In genomic region chr20:57633945-57634491, GRCh38 we compare ENCODE assay signal across 25 cellular contexts. TPM values are rescaled to one million over a fixed set of nuclear protein-coding genes. Genes with fewer than 3 reads are reported as not detected.
DNase-seq lines count a peak whose midpoint lies in the region; ATAC-seq lines count a peak whose summit lies in the region.
"Had no signal": no experiment of that assay in that cellular context is flagged by ENCODE, and none has a peak within 500 bp of the region (broad histone marks: within the 10 kb centered on the region; RNA-seq: fewer than 3 reads in every experiment).

No MANE protein-coding gene starts in this region.

- H3K9me3 Mint-ChIP-seq in activated T-cell treated with anti-CD3 and anti-CD28 coated beads, Interleukin-2, amount 50 U/mL, for 72 hours, result peaks cover 14% of the 10 kb centered on the region in 2 donors
- H3K9me3 Mint-ChIP-seq in CD8-positive, alpha-beta memory T cell, result peaks cover 22 to 38% (median 33%) of the 10 kb centered on the region in 5 donors

- peak in 1 of 2 donors; percentile 31 for DNase-seq in activated T-cell treated with anti-CD3 and anti-CD28 coated beads, Interleukin-2, amount 50 U/mL, for 72 hours
- DNase-seq in activated T-cell treated with anti-CD3 and anti-CD28 coated beads, Interleukin-2, amount 50 U/mL, for 1 hour, result no peak
- DNase-seq in CD8-positive, alpha-beta memory T cell, result peak in 2 of 5 donors; percentile 56 to 67
- DNase-seq in T-helper 17 cell (no peak), myocyte (ENCODE audit: low read depth) (peak; percentile 18), Ammon's horn (ENCODE audit: low spot score) (no peak)
- DNase-seq in stimulated activated CD4-positive, alpha-beta T cell treated with anti-CD3 and anti-CD28 coated beads, Interleukin-4, amount 100 ng/mL, for 4 hours, result no peak
- DNase-seq in NK-92 treated with Interleukin-12 subunit alpha and Interleukin-12 subunit beta, amount 100 ng/mL, for 24 hours (lab: John Stamatoyannopoulos, UW), result no peak
- DNase-seq: ACHN; activated gamma-delta T cell; anterior cingulate cortex; cerebellar nuclear complex; DMS153; effector CD4-positive, alpha-beta T cell; foreskin keratinocyte; GF-D8; H9; IMR-90; left ventricle myocardium superior; NCI-H1417; NCI-H446 treated with DMSO at 0.1 percent for 48 hours had no signal

- no peak overlapping the region for H3K27ac ChIP-seq in CD8-positive, alpha-beta memory T cell (ENCODE audit: low read depth, low read length)
- H3K27ac ChIP-seq: C4-2B, foreskin keratinocyte, neural progenitor cell had no signal

- peaks cover 28% of the 10 kb centered on the region for H3K4me1 Mint-ChIP-seq in activated T-cell treated with anti-CD3 and anti-CD28 coated beads, Interleukin-2, amount 50 U/mL, for 72 hours (ENCODE audit: low read depth)
- H3K4me1 Mint-ChIP-seq in CD8-positive, alpha-beta memory T cell, result peaks cover 35 to 61% (median 58%) of the 10 kb centered on the region in 3 donors
- H3K4me1 Mint-ChIP-seq in T-helper 17 cell, result peaks cover 25% of the 10 kb centered on the region
- H3K4me1 Mint-ChIP-seq: H9, neural progenitor cell had no signal

- H3K4me1 ChIP-seq in CD8-positive, alpha-beta memory T cell (ENCODE audit: insufficient read depth, low read length), result peaks cover 38% of the 10 kb centered on the region
- H3K4me1 ChIP-seq: foreskin keratinocyte, neural progenitor cell had no signal

- H3K4me3 ChIP-seq in CD8-positive, alpha-beta memory T cell (ENCODE audit: low read length), result no peak overlapping the region
- H3K4me3 ChIP-seq: neural progenitor cell had no signal

- peaks cover 6% of the 10 kb centered on the region for H3K27me3 Mint-ChIP-seq in activated T-cell treated with anti-CD3 and anti-CD28 coated beads, Interleukin-2, amount 50 U/mL, for 72 hours (ENCODE audit: low read depth)
- H3K27me3 Mint-ChIP-seq in CD8-positive, alpha-beta memory T cell, result peaks cover 22 to 24% of the 10 kb centered on the region in 2 donors
- no peaks in the 10 kb centered on the region for H3K27me3 Mint-ChIP-seq in T-helper 17 cell

- POLR2A ChIA-PET in CD8-positive, alpha-beta memory T cell (lab: Charles Lee), result no interaction called here

- peaks cover 10 to 13% of the 10 kb centered on the region in 2 donors for H3K36me3 Mint-ChIP-seq in activated T-cell treated with anti-CD3 and anti-CD28 coated beads, Interleukin-2, amount 50 U/mL, for 72 hours (ENCODE audit: insufficient read depth in 2 of 2)
- H3K36me3 Mint-ChIP-seq in CD8-positive, alpha-beta memory T cell, result peaks cover 0 to 31% (median 2%) of the 10 kb centered on the region in 3 donors
- peaks cover 2% of the 10 kb centered on the region for H3K36me3 Mint-ChIP-seq in T-helper 17 cell (ENCODE audit: low read depth)
- H3K36me3 Mint-ChIP-seq: neural progenitor cell had no signal

- no peak overlapping the region for H3K4me3 Mint-ChIP-seq in activated T-cell treated with anti-CD3 and anti-CD28 coated beads, Interleukin-2, amount 50 U/mL, for 72 hours
- H3K4me3 Mint-ChIP-seq in CD8-positive, alpha-beta memory T cell, result peak overlapping the region in 6 of 7 donors; percentile 40 to 63 (median 56)
- peak overlapping the region; percentile 19 for H3K4me3 Mint-ChIP-seq in T-helper 17 cell
- H3K4me3 Mint-ChIP-seq: H9, neural progenitor cell had no signal

- no peak overlapping the region for H3K27ac Mint-ChIP-seq in activated T-cell treated with anti-CD3 and anti-CD28 coated beads, Interleukin-2, amount 50 U/mL, for 72 hours
- H3K27ac Mint-ChIP-seq in CD8-positive, alpha-beta memory T cell, result peak overlapping the region in 3 of 8 donors; percentile 3 to 66 (median 44)
- no peak overlapping the region for H3K27ac Mint-ChIP-seq in T-helper 17 cell
- H3K27ac Mint-ChIP-seq: H9, neural progenitor cell had no signal

- no peaks in the 10 kb centered on the region for H3K36me3 ChIP-seq in CD8-positive, alpha-beta memory T cell (ENCODE audit: insufficient read depth, low read length)
- H3K36me3 ChIP-seq: neural progenitor cell had no signal

- no peaks in the 10 kb centered on the region for H3K27me3 ChIP-seq in CD8-positive, alpha-beta memory T cell (ENCODE audit: insufficient read depth, low read length, poor library complexity, severe bottlenecking)
- H3K27me3 ChIP-seq: neural progenitor cell had no signal

- CTCF ChIA-PET in CD8-positive, alpha-beta memory T cell (lab: Charles Lee), result interaction anchor here (0.6 to 1.8 kb wide), 4 partner anchors 10 to 369 kb away, joined by 3 to 6 read pairs (median 4); partner anchors contain the start of gene ZBP1

- peak; percentile 54 to 59 for ATAC-seq in activated T-cell treated with anti-CD3 and anti-CD28 coated beads, Interleukin-2, amount 50 U/mL, for 72 hours (replicated peaks in 1 of 2)
- ATAC-seq in T-helper 17 cell, result peak; percentile 95
- ATAC-seq: foreskin keratinocyte, left ventricle myocardium superior had no signal

- H3K9me3 ChIP-seq in CD8-positive, alpha-beta memory T cell (ENCODE audit: low read length), result no peaks in the 10 kb centered on the region
- peaks cover 4% of the 10 kb centered on the region for H3K9me3 ChIP-seq in T-helper 17 cell (ENCODE audit: control insufficient read depth, low read length, poor library complexity, severe bottlenecking)

RNA-seq across cellular contexts. Expression of gene ZBP1, which starts 13.8 kb away (rescaled TPM):
- total RNA-seq in activated T-cell treated with anti-CD3 and anti-CD28 coated beads, Interleukin-2, amount 50 U/mL, for 72 hours, result 1 to 10 TPM in 1 of 2 donors, under 1 TPM in 1; 0.70 to 1.6 TPM
- total RNA-seq in CD8-positive, alpha-beta memory T cell, result 1 to 10 TPM; 1.8 to 2.4 TPM
- polyA plus RNA-seq in CD8-positive, alpha-beta memory T cell, result 14.6 TPM
- 10 to 100 TPM; 38.6 to 41.0 TPM for total RNA-seq in T-helper 17 cell
- total RNA-seq in myocyte, result 0.29 and 0.47 TPM in 2 replicates
- polyA plus RNA-seq in myocyte (2012), result 0.15 TPM
- total RNA-seq: foreskin keratinocyte, H9, IMR-90, MCF 10A, urinary bladder had no signal
- polyA plus RNA-seq: IMR-90 had no signal

Comparison
In these comparisons a context has a peak if more than half of its experiments do, and no peak if none do; other contexts are left out.
1. H3K4me3 Mint-ChIP-seq: peak in CD8-positive, alpha-beta memory T cell (6 of 7) and T-helper 17 cell (single experiment); none in activated T-cell treated with anti-CD3 and anti-CD28 coated beads, Interleukin-2, amount 50 U/mL, for 72 hours (0 of 2).
2. RNA of gene ZBP1, which starts 13.8 kb away (total RNA-seq): 38.6 to 41.0 TPM in T-helper 17 cell; 1.8 to 2.4 TPM in CD8-positive, alpha-beta memory T cell, 0.70 to 1.6 TPM in activated T-cell treated with anti-CD3 and anti-CD28 coated beads, Interleukin-2, amount 50 U/mL, for 72 hours and 0.29 to 0.47 TPM in myocyte; every median in the first group is over 10 times any median in the second.